Comparison of ENCODE assay signal across 11 cellular contexts in genomic region chr20:48758206-48758820, GRCh38.
DNase-seq lines count a peak whose midpoint lies in the region; ATAC-seq and TF ChIP-seq lines count a peak whose summit lies in the region.
"Had no signal": no experiment of that assay in that cellular context is flagged by ENCODE, and none has a peak within 500 bp of the region (broad histone marks: within the 10 kb centered on the region; RNA-seq: fewer than 3 reads in every experiment).

No MANE protein-coding gene starts in this region.

- H3K4me1 ChIP-seq in vagina, result no peaks in the 10 kb centered on the region

- no peaks in the 10 kb centered on the region for H3K9me3 ChIP-seq in vagina

- H3K36me3 ChIP-seq in vagina, result no peaks in the 10 kb centered on the region

- ATAC-seq in natural killer cell treated with Interleukin-12 subunit alpha and Interleukin-12 subunit beta and Interleukin-15 and Interleukin-18, amount 100 ng/mL, for 72 hours, result peak; percentile 63 to 75
- ATAC-seq in left colon (no peak), GM19455 (IDR thresholded peaks at IDR 0.05; ENCODE audit: unreplicated experiment) (no peak)

- no peaks in the 10 kb centered on the region for H3K27me3 Mint-ChIP-seq in activated T-helper 1 cell treated with anti-CD3 and anti-CD28 coated beads, Interleukin-12 subunit alpha, Interleukin-12 subunit beta, Interleukin-2, Interleukin-4 antibody, amounts not matched to agents 30 ng/mL and 10 ng/mL and 1 ng/mL, durations not matched to agents 14 hours and 24 hours and 36 hours (ENCODE audit: insufficient read depth)
- H3K27me3 Mint-ChIP-seq in natural killer cell treated with Interleukin-12 subunit alpha and Interleukin-12 subunit beta and Interleukin-15 and Interleukin-18, amount 100 ng/mL, for 72 hours, result no peaks in the 10 kb centered on the region

- peaks cover 61% of the 10 kb centered on the region for H3K36me3 Mint-ChIP-seq in activated T-helper 1 cell treated with anti-CD3 and anti-CD28 coated beads, Interleukin-12 subunit alpha, Interleukin-12 subunit beta, Interleukin-2, Interleukin-4 antibody, amounts not matched to agents 30 ng/mL and 10 ng/mL and 1 ng/mL, durations not matched to agents 14 hours and 24 hours and 36 hours (ENCODE audit: low read depth)
- peaks cover 14% of the 10 kb centered on the region for H3K36me3 Mint-ChIP-seq in natural killer cell treated with Interleukin-12 subunit alpha and Interleukin-12 subunit beta and Interleukin-15 and Interleukin-18, amount 100 ng/mL, for 72 hours
- H3K36me3 Mint-ChIP-seq: mesothelial cell of epicardium had no signal

- H3K27ac ChIP-seq in vagina, result no peak overlapping the region
- H3K27ac ChIP-seq: GM23248 had no signal

- no peak for TF ChIP-seq CTCF in vagina (IDR thresholded peaks at IDR 0.05)

- intact Hi-C loops in activated T-helper 1 cell treated with anti-CD3 and anti-CD28 coated beads, Interleukin-12 subunit alpha, Interleukin-12 subunit beta, Interleukin-2, Interleukin-4 antibody, amounts not matched to agents 30 ng/mL and 10 ng/mL and 1 ng/mL, durations not matched to agents 14 hours and 24 hours and 36 hours (cut with micrococcal nuclease), result no loop called here
- intact Hi-C loops in vagina (cut with DNase I) (no loop called here), left colon (cut with DNase I, micrococcal nuclease) (no loop called here)

- H3K4me1 Mint-ChIP-seq in activated T-helper 1 cell treated with anti-CD3 and anti-CD28 coated beads, Interleukin-12 subunit alpha, Interleukin-12 subunit beta, Interleukin-2, Interleukin-4 antibody, amounts not matched to agents 30 ng/mL and 10 ng/mL and 1 ng/mL, durations not matched to agents 14 hours and 24 hours and 36 hours (ENCODE audit: low read depth), result peaks cover 82% of the 10 kb centered on the region
- H3K4me1 Mint-ChIP-seq in natural killer cell treated with Interleukin-12 subunit alpha and Interleukin-12 subunit beta and Interleukin-15 and Interleukin-18, amount 100 ng/mL, for 72 hours (ENCODE audit: low read depth in 2 of 2), result peaks cover 74 to 81% of the 10 kb centered on the region in 2 donors
- H3K4me1 Mint-ChIP-seq: mesothelial cell of epicardium had no signal

- H3K27me3 ChIP-seq in vagina, result no peaks in the 10 kb centered on the region

- H3K9me3 Mint-ChIP-seq in activated T-helper 1 cell treated with anti-CD3 and anti-CD28 coated beads, Interleukin-12 subunit alpha, Interleukin-12 subunit beta, Interleukin-2, Interleukin-4 antibody, amounts not matched to agents 30 ng/mL and 10 ng/mL and 1 ng/mL, durations not matched to agents 14 hours and 24 hours and 36 hours, result peaks cover 30% of the 10 kb centered on the region
- no peaks in the 10 kb centered on the region for H3K9me3 Mint-ChIP-seq in natural killer cell treated with Interleukin-12 subunit alpha and Interleukin-12 subunit beta and Interleukin-15 and Interleukin-18, amount 100 ng/mL, for 72 hours

- peak overlapping the region; percentile 52 for H3K27ac Mint-ChIP-seq in activated T-helper 1 cell treated with anti-CD3 and anti-CD28 coated beads, Interleukin-12 subunit alpha, Interleukin-12 subunit beta, Interleukin-2, Interleukin-4 antibody, amounts not matched to agents 30 ng/mL and 10 ng/mL and 1 ng/mL, durations not matched to agents 14 hours and 24 hours and 36 hours
- H3K27ac Mint-ChIP-seq in natural killer cell treated with Interleukin-12 subunit alpha and Interleukin-12 subunit beta and Interleukin-15 and Interleukin-18, amount 100 ng/mL, for 72 hours, result peak overlapping the region in 1 of 2 donors; percentile 96
- H3K27ac Mint-ChIP-seq: mesothelial cell of epicardium had no signal

- no peak overlapping the region for H3K4me3 Mint-ChIP-seq in activated T-helper 1 cell treated with anti-CD3 and anti-CD28 coated beads, Interleukin-12 subunit alpha, Interleukin-12 subunit beta, Interleukin-2, Interleukin-4 antibody, amounts not matched to agents 30 ng/mL and 10 ng/mL and 1 ng/mL, durations not matched to agents 14 hours and 24 hours and 36 hours
- peak overlapping the region; percentile 88 for H3K4me3 Mint-ChIP-seq in natural killer cell treated with Interleukin-12 subunit alpha and Interleukin-12 subunit beta and Interleukin-15 and Interleukin-18, amount 100 ng/mL, for 72 hours
- H3K4me3 Mint-ChIP-seq: mesothelial cell of epicardium had no signal

- no peak overlapping the region for H3K4me3 ChIP-seq in vagina
- H3K4me3 ChIP-seq: GM23248 had no signal

- DNase-seq in DMS79 treated with DMSO at 0.1 percent for 48 hours (lab: John Stamatoyannopoulos, UW) (peak; percentile 64), NCI-H2107 treated with DMSO at 0.1 percent for 48 hours (lab: John Stamatoyannopoulos, UW; ENCODE audit: unreplicated experiment) (peak; percentile 99), mesenteric fat pad (ENCODE audit: low spot score) (no peak), vagina (ENCODE audit: extremely low spot score in 2 of 2) (no peak), left colon (no peak)
- no peak for DNase-seq in activated T-helper 1 cell treated with anti-CD3 and anti-CD28 coated beads, Interleukin-12 subunit alpha, Interleukin-12 subunit beta, Interleukin-2, Interleukin-4 antibody, amounts not matched to agents 30 ng/mL and 10 ng/mL and 1 ng/mL, durations not matched to agents 14 hours and 24 hours and 36 hours (ENCODE audit: low spot score)
- DNase-seq in natural killer cell treated with Interleukin-12 subunit alpha and Interleukin-12 subunit beta and Interleukin-15 and Interleukin-18, amount 100 ng/mL, for 72 hours (ENCODE audit: low spot score), result peak; percentile 78
- DNase-seq: activated CD4-positive, alpha-beta T cell treated with anti-CD3 and anti-CD28 coated beads for 4 hours; GM23248 had no signal

- TF ChIP-seq POLR2A in vagina (IDR thresholded peaks at IDR 0.05), result no peak

Comparison
In these comparisons a context has a peak if more than half of its experiments do, and no peak if none do; other contexts are left out.
1. DNase-seq: peak in DMS79 treated with DMSO at 0.1 percent for 48 hours (single experiment), NCI-H2107 treated with DMSO at 0.1 percent for 48 hours (single experiment) and natural killer cell treated with Interleukin-12 subunit alpha and Interleukin-12 subunit beta and Interleukin-15 and Interleukin-18, amount 100 ng/mL, for 72 hours (single experiment); none in activated T-helper 1 cell treated with anti-CD3 and anti-CD28 coated beads, Interleukin-12 subunit alpha, Interleukin-12 subunit beta, Interleukin-2, Interleukin-4 antibody, amounts not matched to agents 30 ng/mL and 10 ng/mL and 1 ng/mL, durations not matched to agents 14 hours and 24 hours and 36 hours (single experiment), mesenteric fat pad (single experiment), vagina (0 of 2) and left colon (0 of 2).
2. ATAC-seq: peak in natural killer cell treated with Interleukin-12 subunit alpha and Interleukin-12 subunit beta and Interleukin-15 and Interleukin-18, amount 100 ng/mL, for 72 hours (2 of 2); none in left colon (single experiment) and GM19455 (single experiment).